ENCODE assay signal across 37 cellular contexts in the genomic region with DNA sequence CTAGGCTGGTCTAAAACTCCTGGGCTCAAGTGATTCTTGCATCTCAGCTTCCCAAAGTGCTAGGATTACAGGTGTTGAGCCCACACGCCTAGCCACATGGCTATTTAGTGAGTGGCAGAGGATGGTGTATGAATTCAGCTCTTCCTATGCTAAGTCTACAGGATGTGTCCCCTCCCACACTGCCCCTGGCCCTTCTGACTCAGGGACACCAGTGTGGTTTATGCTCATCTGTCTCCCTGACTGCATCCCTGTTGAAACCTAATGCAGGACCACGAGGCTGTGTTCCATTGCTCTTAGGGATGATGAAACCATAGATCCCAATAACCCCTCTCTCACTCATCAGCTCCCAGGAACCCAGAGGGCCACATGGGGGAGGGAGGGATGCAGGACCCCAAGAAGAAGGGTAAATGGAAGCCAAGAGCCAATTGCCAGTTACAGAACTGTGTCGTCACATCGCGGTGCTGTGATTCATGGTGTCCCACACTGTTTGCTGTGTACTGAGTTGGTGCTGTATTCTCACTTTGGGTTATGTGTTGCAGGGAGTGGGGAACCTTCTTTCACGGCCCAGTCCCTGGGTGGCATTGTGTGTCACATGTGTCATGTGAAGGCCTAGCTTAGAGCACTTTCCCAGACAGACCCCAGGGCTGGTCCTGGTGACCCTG.
A peak's percentile ranks its signal among the peaks of the same experiment; 100 is the strongest.
DNase-seq lines count a peak whose midpoint lies in the region; ATAC-seq and TF ChIP-seq lines count a peak whose summit lies in the region.
"Had no signal": no experiment of that assay in that cellular context is flagged by ENCODE, and none has a peak within 500 bp of the region (broad histone marks: within the 10 kb centered on the region; RNA-seq: fewer than 3 reads in every experiment).

No MANE protein-coding gene starts in this region.

- H3K36me3 Mint-ChIP-seq in T-helper 2 cell treated with Interferon-gamma antibody and Interleukin-4, amounts not matched to agents 5 μg/mL and 100 μg/mL, for 36 hours (ENCODE audit: low read depth) = no peaks in the 10 kb centered on the region
- H3K36me3 Mint-ChIP-seq in MCF 10A (ENCODE audit: insufficient read depth, unreplicated experiment) = no peaks in the 10 kb centered on the region
- no peaks in the 10 kb centered on the region for H3K36me3 Mint-ChIP-seq in stimulated activated effector memory CD8-positive, alpha-beta T cell treated with anti-CD3 and anti-CD28 coated beads, Interleukin-12 subunit alpha, Interleukin-12 subunit beta, amount 100 ng/mL, for 72 hours
- H3K36me3 Mint-ChIP-seq: CD4-positive, CD25-positive, alpha-beta regulatory T cell had no signal

- H3K9me3 Mint-ChIP-seq in T-helper 2 cell treated with Interferon-gamma antibody and Interleukin-4, amounts not matched to agents 5 μg/mL and 100 μg/mL, for 36 hours = no peaks in the 10 kb centered on the region
- no peaks in the 10 kb centered on the region for H3K9me3 Mint-ChIP-seq in MCF 10A (ENCODE audit: unreplicated experiment)
- H3K9me3 Mint-ChIP-seq in stimulated activated effector memory CD8-positive, alpha-beta T cell treated with anti-CD3 and anti-CD28 coated beads, Interleukin-12 subunit alpha, Interleukin-12 subunit beta, amount 100 ng/mL, for 72 hours = no peaks in the 10 kb centered on the region
- H3K9me3 Mint-ChIP-seq: activated T-cell treated with anti-CD3 and anti-CD28 coated beads, Interleukin-2, amount 50 U/mL, for 4 hours; effector memory CD8-positive, alpha-beta T cell had no signal

- no peaks in the 10 kb centered on the region for H3K79me2 ChIP-seq in mammary epithelial cell (ENCODE audit: insufficient read depth, low read length)

- intact Hi-C loops in MCF 10A (cut with micrococcal nuclease) (no loop called here), mammary epithelial cell (cut with micrococcal nuclease) (loop anchor here (5.0 kb wide), 2 partner anchors 42 to 1042 kb away; no protein-coding TSS in a partner anchor), ascending aorta (cut with DNase I) (loop anchor here (5.0 kb wide), 1 partner anchor 33 kb away; no protein-coding TSS in a partner anchor)

- in situ Hi-C loops in mammary epithelial cell (cut with MboI; ENCODE audit: low sequenced_read_pairs in 2 of 2) = no loop called here

- ATAC-seq in stimulated activated effector memory CD8-positive, alpha-beta T cell treated with anti-CD3 and anti-CD28 coated beads, Interleukin-12 subunit alpha, Interleukin-12 subunit beta, amount 100 ng/mL, for 72 hours = peak; percentile 80
- ATAC-seq: activated T-cell treated with anti-CD3 and anti-CD28 coated beads, Interleukin-2, amount 50 U/mL, for 4 hours; effector memory CD8-positive, alpha-beta T cell; esophagus mucosa; foreskin keratinocyte; GM12878; heart right ventricle; lower lobe of right lung; mucosa of descending colon; pancreas; PC-3; right cardiac atrium; stimulated activated memory B cell treated with anti-CD40 and anti-IgM and Interleukin-4, amounts not matched to agents 10 μg/mL and 1 μg/mL and 100 μg/mL, for 72 hours had no signal

- peak; percentile 17 for DNase-seq in T-helper 2 cell treated with Interferon-gamma antibody and Interleukin-4, amounts not matched to agents 5 μg/mL and 100 μg/mL, for 36 hours (ENCODE audit: low spot score)
- DNase-seq in T-helper 2 cell (no peak), MCF 10A (ENCODE audit: unreplicated experiment) (no peak), mammary epithelial cell (no peak), ascending aorta (ENCODE audit: low spot score in 2 of 2) (peak in 1 of 2 donors; percentile 56), DMS79 (lab: John Stamatoyannopoulos, UW) (no peak), putamen (ENCODE audit: low spot score) (no peak)
- DNase-seq in stimulated activated effector memory CD8-positive, alpha-beta T cell treated with anti-CD3 and anti-CD28 coated beads, Interleukin-12 subunit alpha, Interleukin-12 subunit beta, amount 100 ng/mL, for 72 hours (ENCODE audit: low spot score in 2 of 2) = no peak
- DNase-seq: activated CD4-positive, alpha-beta T cell treated with anti-CD3 and anti-CD28 coated beads, Interleukin-2, amount 50 U/mL, for 1 hour; activated naive CD4-positive, alpha-beta T cell treated with anti-CD3 and anti-CD28 coated beads, Interleukin-2, amount 50 U/mL, for 16 hours; activated T-cell treated with anti-CD3 and anti-CD28 coated beads, Interleukin-2, amount 50 U/mL, for 4 hours; anterior cingulate cortex; CD4-positive, CD25-positive, alpha-beta regulatory T cell; cortex of kidney; effector memory CD8-positive, alpha-beta T cell; foreskin keratinocyte; heart right ventricle; kidney glomerular epithelial cell; lower lobe of right lung; mucosa of descending colon; NCI-H1436 treated with DMSO at 0.1 percent for 48 hours; NCI-H446 treated with DMSO at 0.1 percent for 48 hours; nephron progenitor cell; pancreas; PC-3; right cardiac atrium; Right ventricle myocardium superior; spleen; stimulated activated CD4-positive, alpha-beta T cell treated with anti-CD3 and anti-CD28 coated beads, Interleukin-2, amount 100 ng/mL, for 48 hours; testis had no signal

- no peak overlapping the region for H3K4me3 ChIP-seq in mammary epithelial cell (replicated peaks in 1 of 3; ENCODE audit: insufficient read depth in 1 of 3, low read depth in 2 of 3, low read length in 3 of 3)
- H3K4me3 ChIP-seq in ascending aorta = no peak overlapping the region
- H3K4me3 ChIP-seq: cardiac muscle cell, GM12878, heart right ventricle, lower lobe of right lung, mucosa of descending colon, pancreas, spleen, testis, vagina had no signal

- dilution Hi-C loops in mammary epithelial cell (cut with HindIII; ENCODE audit: low sequenced_read_pairs) = loop anchor here (5.0 kb wide), 2 partner anchors 33 to 47 kb away; no protein-coding TSS in a partner anchor

- H3K36me3 ChIP-seq in mammary epithelial cell (ENCODE audit: insufficient read depth, low read length) (no peaks in the 10 kb centered on the region), ascending aorta (no peaks in the 10 kb centered on the region)
- H3K36me3 ChIP-seq: cardiac muscle cell, heart right ventricle, lower lobe of right lung, pancreas, spleen, vagina had no signal

- BruUV-seq in MCF 10A (replicated peaks; lab: Mats Ljungman, UMichigan) (no TSS peak), mammary epithelial cell (replicated peaks; lab: Mats Ljungman, UMichigan) (no TSS peak)

- H3K27ac ChIP-seq in mammary epithelial cell (ENCODE audit: insufficient read depth, low read depth, low read length) (no peak overlapping the region), ascending aorta (peak overlapping the region; percentile 19 to 82)
- H3K27ac ChIP-seq: cardiac muscle cell, foreskin keratinocyte, heart right ventricle, KMS-11, lower lobe of right lung, pancreas, spleen, testis, vagina, VCaP had no signal

- no peaks in the 10 kb centered on the region for H4K20me1 ChIP-seq in mammary epithelial cell (ENCODE audit: insufficient read depth, low read length)

- no peak overlapping the region for H3K4me3 Mint-ChIP-seq in T-helper 2 cell treated with Interferon-gamma antibody and Interleukin-4, amounts not matched to agents 5 μg/mL and 100 μg/mL, for 36 hours
- no peak overlapping the region for H3K4me3 Mint-ChIP-seq in MCF 10A (ENCODE audit: unreplicated experiment)
- H3K4me3 Mint-ChIP-seq in stimulated activated effector memory CD8-positive, alpha-beta T cell treated with anti-CD3 and anti-CD28 coated beads, Interleukin-12 subunit alpha, Interleukin-12 subunit beta, amount 100 ng/mL, for 72 hours = no peak overlapping the region
- H3K4me3 Mint-ChIP-seq: activated T-cell treated with anti-CD3 and anti-CD28 coated beads, Interleukin-2, amount 50 U/mL, for 4 hours; CD4-positive, CD25-positive, alpha-beta regulatory T cell; effector memory CD8-positive, alpha-beta T cell; nephron progenitor cell; stimulated activated memory B cell treated with anti-CD40 and anti-IgM and Interleukin-4, amounts not matched to agents 10 μg/mL and 1 μg/mL and 100 μg/mL, for 72 hours had no signal

- TF ChIP-seq CTCF in MCF 10A (IDR thresholded peaks at IDR 0.05; ENCODE audit: unreplicated experiment) (no peak), mammary epithelial cell (conservative IDR thresholded peaks at IDR 0.05 in 1 of 2, IDR thresholded peaks at IDR 0.05 in 1 of 2; ENCODE audit: extremely low read depth in 1 of 2, insufficient read depth in 1 of 2, low read depth in 1 of 2, low read length in 2 of 2) (no peak), ascending aorta (IDR thresholded peaks at IDR 0.05) (no peak)

- H3K4me1 ChIP-seq in mammary epithelial cell (ENCODE audit: insufficient read depth, low read length) = peaks cover 6% of the 10 kb centered on the region
- peaks cover 4 to 10% of the 10 kb centered on the region in 2 donors for H3K4me1 ChIP-seq in ascending aorta
- H3K4me1 ChIP-seq: lower lobe of right lung, pancreas, spleen had no signal

- no peak overlapping the region for H3K4me2 ChIP-seq in mammary epithelial cell (ENCODE audit: insufficient read depth, low read depth, low read length)
- H3K4me2 ChIP-seq: KMS-11 had no signal

- H3K27me3 ChIP-seq in mammary epithelial cell (ENCODE audit: insufficient read depth, low read length) = no peaks in the 10 kb centered on the region
- no peaks in the 10 kb centered on the region for H3K27me3 ChIP-seq in ascending aorta
- H3K27me3 ChIP-seq: cardiac muscle cell, foreskin keratinocyte, heart right ventricle, spleen, testis, vagina had no signal

- no peak overlapping the region for H3K27ac Mint-ChIP-seq in T-helper 2 cell treated with Interferon-gamma antibody and Interleukin-4, amounts not matched to agents 5 μg/mL and 100 μg/mL, for 36 hours
- H3K27ac Mint-ChIP-seq in MCF 10A (ENCODE audit: low read depth, unreplicated experiment) = peak overlapping the region; percentile 51
- no peak overlapping the region for H3K27ac Mint-ChIP-seq in stimulated activated effector memory CD8-positive, alpha-beta T cell treated with anti-CD3 and anti-CD28 coated beads, Interleukin-12 subunit alpha, Interleukin-12 subunit beta, amount 100 ng/mL, for 72 hours
- H3K27ac Mint-ChIP-seq: effector memory CD8-positive, alpha-beta T cell; nephron progenitor cell; stimulated activated memory B cell treated with anti-CD40 and anti-IgM and Interleukin-4, amounts not matched to agents 10 μg/mL and 1 μg/mL and 100 μg/mL, for 72 hours had no signal

- POLR2A ChIA-PET in MCF 10A (lab: Yijun Ruan, JAX) = no interaction called here

- no peak overlapping the region for H3K9ac ChIP-seq in mammary epithelial cell (ENCODE audit: insufficient read depth, low read length)
- H3K9ac ChIP-seq: KMS-11 had no signal

- no peaks in the 10 kb centered on the region for H3K4me1 Mint-ChIP-seq in T-helper 2 cell treated with Interferon-gamma antibody and Interleukin-4, amounts not matched to agents 5 μg/mL and 100 μg/mL, for 36 hours (ENCODE audit: low read depth)
- peaks cover 6% of the 10 kb centered on the region for H3K4me1 Mint-ChIP-seq in MCF 10A (ENCODE audit: insufficient read depth, unreplicated experiment)
- no peaks in the 10 kb centered on the region for H3K4me1 Mint-ChIP-seq in stimulated activated effector memory CD8-positive, alpha-beta T cell treated with anti-CD3 and anti-CD28 coated beads, Interleukin-12 subunit alpha, Interleukin-12 subunit beta, amount 100 ng/mL, for 72 hours
- H3K4me1 Mint-ChIP-seq: CD4-positive, CD25-positive, alpha-beta regulatory T cell had no signal

- H2AFZ ChIP-seq in mammary epithelial cell (ENCODE audit: low read depth, low read length) = no peak overlapping the region

- H3K9me3 ChIP-seq in mammary epithelial cell (replicated peaks; ENCODE audit: insufficient read depth, low read length) (no peaks in the 10 kb centered on the region), ascending aorta (no peaks in the 10 kb centered on the region)
- H3K9me3 ChIP-seq: lower lobe of right lung, mucosa of descending colon, pancreas, testis, vagina had no signal

- 80% methylated on average over 6 of the region's 6 CpGs for WGBS in mammary epithelial cell (ENCODE audit: low coverage, missing lambda C conversion rate)

- CTCF ChIA-PET in MCF 10A (lab: Yijun Ruan, JAX) = interaction anchor here (0.9 kb wide), 1 partner anchor 90 kb away, joined by 3 read pairs; no protein-coding TSS in a partner anchor
- CTCF ChIA-PET in mammary epithelial cell (lab: Charles Lee; ENCODE audit: low non-redundant PET) = no interaction called here

- peaks cover 2% of the 10 kb centered on the region for H3K27me3 Mint-ChIP-seq in T-helper 2 cell treated with Interferon-gamma antibody and Interleukin-4, amounts not matched to agents 5 μg/mL and 100 μg/mL, for 36 hours (ENCODE audit: low read depth)
- no peaks in the 10 kb centered on the region for H3K27me3 Mint-ChIP-seq in MCF 10A (ENCODE audit: insufficient read depth, unreplicated experiment)
